In the genomic region with DNA sequence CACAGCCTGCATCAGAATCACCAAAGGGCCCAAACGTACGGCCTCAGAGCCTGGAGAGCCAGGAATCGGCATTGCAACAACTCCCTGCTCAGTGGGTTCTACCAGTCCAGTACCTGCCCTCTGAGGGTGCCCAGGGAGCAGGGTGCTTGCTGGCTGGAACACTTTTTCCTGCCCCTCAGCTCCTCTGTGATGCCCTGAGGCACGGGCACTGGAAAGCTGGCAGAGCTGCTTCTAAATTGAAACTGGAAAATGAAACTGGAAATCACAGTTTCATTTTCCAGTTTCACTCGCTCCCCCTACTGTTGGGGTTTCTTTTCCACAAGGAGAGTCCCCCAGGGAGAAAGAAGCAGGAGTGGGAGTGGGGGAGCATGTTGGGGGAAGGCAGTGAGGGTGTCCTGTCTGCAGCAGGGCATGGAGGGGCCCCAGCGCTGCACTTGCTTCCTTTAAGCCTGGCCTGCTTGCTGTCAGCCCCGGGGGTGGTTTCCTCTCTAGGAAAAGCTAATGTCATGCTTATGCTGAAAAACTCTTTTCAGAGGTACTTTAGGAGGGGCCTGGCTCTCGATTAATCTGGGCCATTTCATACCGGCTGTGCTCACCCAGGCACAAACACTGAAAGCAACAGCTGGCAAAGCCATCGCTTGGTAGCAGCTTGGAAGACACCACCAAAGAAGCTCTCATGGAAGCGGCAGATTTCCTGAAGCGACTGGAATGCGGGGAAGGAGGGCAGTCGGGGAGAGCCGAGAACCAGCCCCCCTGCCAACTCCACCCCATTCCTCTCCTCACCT, we compare ENCODE assay signal across 8 cellular contexts. TPM values are rescaled to one million over a fixed set of nuclear protein-coding genes. Genes with fewer than 3 reads are reported as not detected.
DNase-seq lines count a peak whose midpoint lies in the region; ATAC-seq, FAIRE-seq and TF ChIP-seq lines count a peak whose summit lies in the region.

No MANE protein-coding gene starts in this region.

- H3K4me1 ChIP-seq in heart right ventricle (peaks cover 12 to 100% (median 75%) of the 10 kb centered on the region in 9 donors), keratinocyte (ENCODE audit: control insufficient read depth, extremely low read depth, insufficient read depth, low read length) (peaks cover 50% of the 10 kb centered on the region), subcutaneous abdominal adipose tissue (ENCODE audit: control insufficient read depth in 5 of 5, insufficient read depth in 5 of 5, low read length in 5 of 5) (peaks cover 20 to 82% (median 73%) of the 10 kb centered on the region in 5 donors)

- H3K36me3 Mint-ChIP-seq in activated CD4-positive, alpha-beta memory T cell treated with anti-CD3 and anti-CD28 coated beads, Interleukin-2, amount 10 ng/mL, durations not matched to agents 7 days and 5 days (ENCODE audit: low read depth), result peaks cover 54% of the 10 kb centered on the region

- H3K79me2 ChIP-seq in keratinocyte (ENCODE audit: control insufficient read depth, insufficient read depth, low read length), result no peaks in the 10 kb centered on the region

- H3K27ac ChIP-seq in heart right ventricle, result peak overlapping the region in 9 of 10 donors; percentile 35 to 82 (median 68)
- H3K27ac ChIP-seq in keratinocyte (ENCODE audit: control insufficient read depth, insufficient read depth, low read length), result peak overlapping the region; percentile 68
- peak overlapping the region; percentile 69 for H3K27ac ChIP-seq in subcutaneous abdominal adipose tissue (ENCODE audit: low read depth, low read length)

- peaks cover 93% of the 10 kb centered on the region for H3K4me1 Mint-ChIP-seq in activated CD4-positive, alpha-beta memory T cell treated with anti-CD3 and anti-CD28 coated beads, Interleukin-2, amount 10 ng/mL, durations not matched to agents 7 days and 5 days

- H3K4me3 ChIP-seq in heart right ventricle (peak overlapping the region in 4 of 10 donors; percentile 5 to 25 (median 16)), keratinocyte (ENCODE audit: control insufficient read depth in 2 of 3, extremely low read depth in 1 of 3, insufficient read depth in 2 of 3, low read depth in 1 of 3, low read length in 3 of 3) (peak overlapping the region in 2 of 3 experiments; percentile 43 to 48), subcutaneous abdominal adipose tissue (ENCODE audit: low read depth in 1 of 5, low read length in 5 of 5) (peak overlapping the region in 4 of 5 donors; percentile 2 to 60 (median 30))

- H3K27me3 ChIP-seq in heart right ventricle (no peaks in the 10 kb centered on the region), keratinocyte (ENCODE audit: control insufficient read depth, extremely low read depth, insufficient read depth, low read length) (no peaks in the 10 kb centered on the region), subcutaneous abdominal adipose tissue (ENCODE audit: control insufficient read depth in 5 of 5, insufficient read depth in 4 of 5, low read length in 5 of 5) (no peaks in the 10 kb centered on the region)

- H4K20me1 ChIP-seq in keratinocyte (ENCODE audit: control insufficient read depth, extremely low read depth, insufficient read depth, low read length), result no peaks in the 10 kb centered on the region

- peaks cover 0 to 5% (median 0%) of the 10 kb centered on the region in 11 donors for H3K9me3 ChIP-seq in heart right ventricle
- H3K9me3 ChIP-seq in keratinocyte (ENCODE audit: control insufficient read depth, low read depth, low read length), result no peaks in the 10 kb centered on the region
- no peaks in the 10 kb centered on the region for H3K9me3 ChIP-seq in subcutaneous abdominal adipose tissue (ENCODE audit: control insufficient read depth in 5 of 5, low read length in 5 of 5)

- peak in 6 of 9 donors; percentile 8 to 46 (median 32) for TF ChIP-seq CTCF in heart right ventricle (IDR thresholded peaks at IDR 0.05)
- TF ChIP-seq CTCF in keratinocyte (optimal IDR thresholded peaks at IDR 0.05 in 1 of 3, IDR thresholded peaks at IDR 0.05 in 1 of 3, conservative IDR thresholded peaks at IDR 0.05 in 1 of 3; ENCODE audit: extremely low read depth in 1 of 3, insufficient read depth in 2 of 3, low read length in 3 of 3), result peak in 1 of 3 experiments; percentile 14

- H3K27me3 Mint-ChIP-seq in activated CD4-positive, alpha-beta memory T cell treated with anti-CD3 and anti-CD28 coated beads, Interleukin-2, amount 10 ng/mL, durations not matched to agents 7 days and 5 days, result no peaks in the 10 kb centered on the region

- POLR2A ChIA-PET in activated CD4-positive, alpha-beta memory T cell treated with anti-CD3 and anti-CD28 coated beads, Interleukin-2, amount 10 ng/mL, durations not matched to agents 7 days and 5 days (lab: Charles Lee), result interaction anchor here (0.9 to 6.1 kb wide), 17 partner anchors 8 to 75 kb away, joined by 3 to 248 read pairs (median 8); partner anchors contain the start of gene IRF1

- H3K9me3 Mint-ChIP-seq in activated CD4-positive, alpha-beta memory T cell treated with anti-CD3 and anti-CD28 coated beads, Interleukin-2, amount 10 ng/mL, durations not matched to agents 7 days and 5 days, result no peaks in the 10 kb centered on the region

- ATAC-seq in heart right ventricle (peak in 3 of 8 donors; percentile 3 to 17 (median 15)), Right ventricle myocardium inferior (no peak), GM21529 (IDR thresholded peaks at IDR 0.05; ENCODE audit: unreplicated experiment) (no peak), HG03439 (IDR thresholded peaks at IDR 0.05; ENCODE audit: unreplicated experiment) (no peak), GM18870 (IDR thresholded peaks at IDR 0.05; ENCODE audit: unreplicated experiment) (no peak)

- H3K9ac ChIP-seq in keratinocyte (ENCODE audit: control insufficient read depth, extremely low read depth, insufficient read depth, low read length) (peak overlapping the region; percentile 54), subcutaneous abdominal adipose tissue (ENCODE audit: low read length in 5 of 5) (peak overlapping the region in 3 of 5 donors; percentile 16 to 64 (median 52))

- CTCF ChIA-PET in activated CD4-positive, alpha-beta memory T cell treated with anti-CD3 and anti-CD28 coated beads, Interleukin-2, amount 10 ng/mL, durations not matched to agents 7 days and 5 days (lab: Charles Lee), result interaction anchor here (0.7 to 8.1 kb wide), 15 partner anchors 8 to 78 kb away, joined by 3 to 111 read pairs (median 8); partner anchors contain the start of gene IRF1

- H3K36me3 ChIP-seq in heart right ventricle (peaks cover 0 to 39% (median 0%) of the 10 kb centered on the region in 9 donors), keratinocyte (ENCODE audit: control insufficient read depth in 2 of 2, extremely low read depth in 1 of 2, insufficient read depth in 2 of 2, low read length in 2 of 2) (no peaks in the 10 kb centered on the region), subcutaneous abdominal adipose tissue (ENCODE audit: control insufficient read depth in 5 of 5, insufficient read depth in 5 of 5, low read length in 5 of 5) (peaks cover 0 to 8% (median 5%) of the 10 kb centered on the region in 5 donors)

- dilution Hi-C loops in keratinocyte (cut with MboI; ENCODE audit: extremely low pct_ligation_motif_present, low sequenced_read_pairs), result no loop called here

- FAIRE-seq in keratinocyte (lab: Jason Lieb, UNC), result peak; percentile 36

- 51 to 63% methylated on average over 15 of the region's 15 CpGs for WGBS in heart right ventricle, 2 donors

- peak overlapping the region; percentile 69 for H2AFZ ChIP-seq in keratinocyte (ENCODE audit: control insufficient read depth, low read length)

- H3K27ac Mint-ChIP-seq in activated CD4-positive, alpha-beta memory T cell treated with anti-CD3 and anti-CD28 coated beads, Interleukin-2, amount 10 ng/mL, durations not matched to agents 7 days and 5 days, result peak overlapping the region; percentile 91

- no peaks in the 10 kb centered on the region for H3K9me1 ChIP-seq in keratinocyte (ENCODE audit: control insufficient read depth, extremely low read depth, insufficient read depth, low read length)

- intact Hi-C loops in heart right ventricle (cut with DNase I), result no loop called here
- intact Hi-C loops in Right ventricle myocardium inferior (cut with DNase I), result loop anchor here (1.0 to 5.0 kb wide), 2 partner anchors 31 to 37 kb away; no protein-coding TSS in a partner anchor

- H3K4me3 Mint-ChIP-seq in activated CD4-positive, alpha-beta memory T cell treated with anti-CD3 and anti-CD28 coated beads, Interleukin-2, amount 10 ng/mL, durations not matched to agents 7 days and 5 days, result peak overlapping the region; percentile 67

- DNase-seq in heart right ventricle (no peak), Right ventricle myocardium inferior (ENCODE audit: missing footprints) (no peak), keratinocyte (ENCODE audit: low read depth, low spot score) (no peak)
- no peak for DNase-seq in activated CD4-positive, alpha-beta memory T cell treated with anti-CD3 and anti-CD28 coated beads, Interleukin-2, amount 10 ng/mL, durations not matched to agents 7 days and 5 days

- H3K4me2 ChIP-seq in keratinocyte (ENCODE audit: control insufficient read depth, extremely low read depth, insufficient read depth, low read depth, low read length), result peak overlapping the region; percentile 86

RNA-seq across cellular contexts. Expression of gene IRF1, which starts 26.2 kb away (rescaled TPM):
- total RNA-seq in heart right ventricle, result 100 to 1,000 TPM in 1 of 10 donors, 10 to 100 TPM in 8, 1 to 10 TPM in 1; 9.5 to 146 (median 19.2) TPM
- 10 to 100 TPM in 1 of 2 donors, 1 to 10 TPM in 1; 8.6 to 13.7 TPM for polyA plus RNA-seq in heart right ventricle
- total RNA-seq in Right ventricle myocardium inferior, result 12.7 TPM
- 100 to 1,000 TPM; 231 to 239 TPM for total RNA-seq in activated CD4-positive, alpha-beta memory T cell treated with anti-CD3 and anti-CD28 coated beads, Interleukin-2, amount 10 ng/mL, durations not matched to agents 7 days and 5 days
- polyA plus RNA-seq in keratinocyte, result 3.7 to 16.4 TPM (median 6.2 TPM) in 3 replicates
- polyA plus RNA-seq in keratinocyte (2011; ENCODE audit: low read depth), result 1.5 TPM
- polyA plus RNA-seq in keratinocyte (2011; cell fraction: cytosol; rRNA removed), result 5.1 and 5.5 TPM in 2 replicates
- 10.1 and 10.5 TPM in 2 replicates for polyA plus RNA-seq in keratinocyte (2011; cell fraction: nucleus; rRNA removed)
- polyA plus RNA-seq in keratinocyte (2012; ENCODE audit: low replicate concordance), result 3.0 and 14.7 TPM in 2 replicates
- polyA minus RNA-seq in keratinocyte, result 4.8 to 17.6 TPM (median 13.9 TPM) in 3 replicates
- 2.1 TPM for polyA minus RNA-seq in keratinocyte (2011; cell fraction: cytosol; rRNA and poly(A)+ RNA removed)
- polyA minus RNA-seq in keratinocyte (2011; cell fraction: nucleus; rRNA and poly(A)+ RNA removed), result 8.0 and 9.3 TPM in 2 replicates
